Comparison of ENCODE assay signal across 18 cellular contexts in genomic region chr9:98383758-98384157, GRCh38.
DNase-seq lines count a peak whose midpoint lies in the region; ATAC-seq and TF ChIP-seq lines count a peak whose summit lies in the region.
"Had no signal": no experiment of that assay in that cellular context is flagged by ENCODE, and none has a peak within 500 bp of the region (broad histone marks: within the 10 kb centered on the region; RNA-seq: fewer than 3 reads in every experiment).

No MANE protein-coding gene starts in this region.

- DNase-seq in AG04450 (ENCODE audit: low read depth, low spot score): no peak
- peak; percentile 40 for DNase-seq in HCEC 1CT
- DNase-seq in WTC11 (ENCODE audit: low spot score): no peak
- no peak for DNase-seq in fibroblast of villous mesenchyme (ENCODE audit: low read depth)
- DNase-seq in left ventricle myocardium superior: no peak
- DNase-seq in stomach: no peak
- DNase-seq: activated CD8-positive, alpha-beta T cell treated with anti-CD3 and anti-CD28 coated beads, Interleukin-2, amount 10 ng/mL, durations not matched to agents 7 days and 5 days; activated T-cell treated with anti-CD3 and anti-CD28 coated beads, Interleukin-2, amount 50 U/mL, for 48 hours; CD8-positive, alpha-beta memory T cell; esophagus squamous epithelium; NCI-H146; right lobe of liver; stimulated activated naive CD8-positive, alpha-beta T cell treated with anti-CD3 and anti-CD28 coated beads, Interleukin-15, amount 100 ng/mL, for 72 hours had no signal

- H3K27me3 Mint-ChIP-seq in WTC11 (ENCODE audit: low read depth): no peaks in the 10 kb centered on the region
- H3K27me3 Mint-ChIP-seq: stimulated activated naive CD8-positive, alpha-beta T cell treated with anti-CD3 and anti-CD28 coated beads, Interleukin-15, amount 100 ng/mL, for 72 hours had no signal

- H3K9me3 ChIP-seq in AG04450 (ENCODE audit: control insufficient read depth, insufficient read depth, low read length): no peaks in the 10 kb centered on the region
- H3K9me3 ChIP-seq in stomach: no peaks in the 10 kb centered on the region
- H3K9me3 ChIP-seq: esophagus squamous epithelium, right lobe of liver had no signal

- intact Hi-C loops in left ventricle myocardium superior (cut with micrococcal nuclease): no loop called here
- intact Hi-C loops in stomach (cut with DNase I; ENCODE audit: low total_unique reads): no loop called here

- POLR2A ChIA-PET in AG04450 (lab: Yijun Ruan, JAX): no interaction called here
- POLR2A ChIA-PET in WTC11 (lab: Charles Lee): no interaction called here

- peak; percentile 48 for TF ChIP-seq CTCF in AG04450 (IDR thresholded peaks at IDR 0.05; ENCODE audit: low read depth, low read length)
- TF ChIP-seq CTCF in WTC11 (IDR thresholded peaks at IDR 0.05): no peak
- TF ChIP-seq CTCF in fibroblast of villous mesenchyme (IDR thresholded peaks at IDR 0.05; ENCODE audit: insufficient read depth, low read depth, low read length): peak; percentile 44
- TF ChIP-seq CTCF in stomach (IDR thresholded peaks at IDR 0.05): no peak

- H3K27ac Mint-ChIP-seq in WTC11: no peak overlapping the region
- H3K27ac Mint-ChIP-seq: activated CD8-positive, alpha-beta T cell treated with anti-CD3 and anti-CD28 coated beads, Interleukin-2, amount 10 ng/mL, durations not matched to agents 7 days and 5 days; activated naive CD4-positive, alpha-beta T cell treated with anti-CD3 and anti-CD28 coated beads, Interleukin-2, amount 50 U/mL, for 72 hours; CD8-positive, alpha-beta memory T cell; stimulated activated naive CD8-positive, alpha-beta T cell treated with anti-CD3 and anti-CD28 coated beads, Interleukin-15, amount 100 ng/mL, for 72 hours had no signal

- H3K27ac ChIP-seq in AG04450 (ENCODE audit: low read depth, low read length) (no peak overlapping the region), stomach (no peak overlapping the region)
- H3K27ac ChIP-seq: esophagus squamous epithelium, right lobe of liver had no signal

- peaks cover 0 to 4% (median 0%) of the 10 kb centered on the region in 4 donors for H3K4me1 ChIP-seq in stomach
- H3K4me1 ChIP-seq: esophagus squamous epithelium, right lobe of liver had no signal

- no peaks in the 10 kb centered on the region for H3K36me3 Mint-ChIP-seq in WTC11
- H3K36me3 Mint-ChIP-seq: activated naive CD4-positive, alpha-beta T cell treated with anti-CD3 and anti-CD28 coated beads, Interleukin-2, amount 50 U/mL, for 72 hours; CD8-positive, alpha-beta memory T cell had no signal

- TF ChIP-seq EP300 in stomach (IDR thresholded peaks at IDR 0.05): no peak

- H3K9me3 Mint-ChIP-seq in WTC11: no peaks in the 10 kb centered on the region
- H3K9me3 Mint-ChIP-seq: activated naive CD4-positive, alpha-beta T cell treated with anti-CD3 and anti-CD28 coated beads, Interleukin-2, amount 50 U/mL, for 72 hours; CD8-positive, alpha-beta memory T cell; stimulated activated naive CD8-positive, alpha-beta T cell treated with anti-CD3 and anti-CD28 coated beads, Interleukin-15, amount 100 ng/mL, for 72 hours had no signal

- H3K4me1 Mint-ChIP-seq in WTC11: peaks cover 29% of the 10 kb centered on the region
- H3K4me1 Mint-ChIP-seq: CD8-positive, alpha-beta memory T cell; stimulated activated naive CD8-positive, alpha-beta T cell treated with anti-CD3 and anti-CD28 coated beads, Interleukin-15, amount 100 ng/mL, for 72 hours had no signal

- H3K36me3 ChIP-seq in stomach: no peaks in the 10 kb centered on the region
- H3K36me3 ChIP-seq: esophagus squamous epithelium, right lobe of liver had no signal

- CTCF ChIA-PET in AG04450 (lab: Charles Lee): interaction anchor here (0.6 to 1.0 kb wide), 2 partner anchors 9 to 323 kb away, joined by 3 read pairs; no protein-coding TSS in a partner anchor
- CTCF ChIA-PET in WTC11 (lab: Charles Lee): interaction anchor here (1.4 kb wide), 1 partner anchor 20 kb away, joined by 3 read pairs; no protein-coding TSS in a partner anchor

- H3K4me3 ChIP-seq in AG04450 (ENCODE audit: low read depth, low read length): no peak overlapping the region
- H3K4me3 ChIP-seq in fibroblast of villous mesenchyme (ENCODE audit: low read depth, low read length): no peak overlapping the region
- H3K4me3 ChIP-seq in stomach: no peak overlapping the region
- H3K4me3 ChIP-seq: esophagus squamous epithelium, GM12878, right lobe of liver had no signal

- 64 to 78% (median 65%) methylated on average over 4 of the region's 4 CpGs for WGBS in stomach, 5 donors

- H3K27me3 ChIP-seq in AG04450 (ENCODE audit: control insufficient read depth, insufficient read depth, low read length) (no peaks in the 10 kb centered on the region), stomach (no peaks in the 10 kb centered on the region)
- H3K27me3 ChIP-seq: esophagus squamous epithelium, right lobe of liver had no signal

- ATAC-seq in WTC11 (peak; percentile 43), GM21825 (IDR thresholded peaks at IDR 0.05; ENCODE audit: unreplicated experiment) (no peak), HG02885 (IDR thresholded peaks at IDR 0.05; ENCODE audit: poor library complexity, unreplicated experiment) (no peak), left ventricle myocardium superior (no peak)
- ATAC-seq: activated CD8-positive, alpha-beta T cell treated with anti-CD3 and anti-CD28 coated beads, Interleukin-2, amount 10 ng/mL, durations not matched to agents 7 days and 5 days; activated naive CD4-positive, alpha-beta T cell treated with anti-CD3 and anti-CD28 coated beads, Interleukin-2, amount 50 U/mL, for 72 hours; GM12878; left lobe of liver; right lobe of liver; stimulated activated naive CD8-positive, alpha-beta T cell treated with anti-CD3 and anti-CD28 coated beads, Interleukin-15, amount 100 ng/mL, for 72 hours had no signal

- TF ChIP-seq POLR2A in stomach (IDR thresholded peaks at IDR 0.05): no peak

- no peak overlapping the region for H3K4me3 Mint-ChIP-seq in WTC11
- H3K4me3 Mint-ChIP-seq: activated CD8-positive, alpha-beta T cell treated with anti-CD3 and anti-CD28 coated beads, Interleukin-2, amount 10 ng/mL, durations not matched to agents 7 days and 5 days; CD8-positive, alpha-beta memory T cell; stimulated activated naive CD8-positive, alpha-beta T cell treated with anti-CD3 and anti-CD28 coated beads, Interleukin-15, amount 100 ng/mL, for 72 hours had no signal

TF ChIP-seq in WTC11, 78 proteins besides CTCF, POLR2A, EP300 and RAD21:
- TF ChIP-seq GABPB1 (CRISPR knock-in tag; IDR thresholded peaks at IDR 0.05): no peak
- no peak for TF ChIP-seq ATF3 (CRISPR knock-in tag; conservative IDR thresholded peaks at IDR 0.05)
- no peak for TF ChIP-seq TEAD1 (CRISPR knock-in tag; IDR thresholded peaks at IDR 0.05)

Comparison
In these comparisons a context has a peak if more than half of its experiments do, and no peak if none do; other contexts are left out.
1. CTCF ChIP-seq: peak in AG04450 (single experiment) and fibroblast of villous mesenchyme (single experiment); none in WTC11 (single experiment) and stomach (0 of 7).